11 cellular contexts compared by ENCODE assay signal in the genomic region with DNA sequence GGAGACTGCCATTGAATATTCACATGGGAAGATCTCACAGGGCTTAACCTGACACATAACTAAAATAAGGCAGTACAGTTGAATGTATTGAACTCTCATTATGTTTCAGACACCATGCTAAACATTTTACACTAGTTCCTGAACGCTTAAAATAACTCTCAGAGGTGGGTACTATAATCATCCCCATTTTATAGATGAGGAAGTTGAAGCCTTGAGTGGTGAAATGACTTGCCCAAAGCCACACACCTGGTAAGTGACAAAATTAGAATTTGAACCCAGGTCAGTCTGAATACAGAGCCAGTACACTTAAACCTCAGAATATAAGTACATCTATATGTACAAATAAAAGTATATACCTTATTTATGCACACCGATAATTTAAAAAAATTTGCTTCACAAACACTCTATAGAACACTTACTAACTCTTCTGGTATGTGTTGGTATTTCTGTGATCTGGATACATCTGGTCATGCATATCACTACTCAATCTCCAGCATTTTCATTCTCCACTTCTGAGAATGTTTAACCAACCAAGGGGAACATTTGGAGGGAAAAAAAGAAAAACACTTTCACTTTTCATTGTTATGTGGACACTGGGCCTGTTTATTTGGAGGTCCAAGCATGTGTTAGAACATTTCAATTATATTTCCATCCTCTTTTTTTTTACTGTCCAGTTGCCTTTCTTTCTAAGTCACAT. TPM values are rescaled to one million over a fixed set of nuclear protein-coding genes. Genes with fewer than 3 reads are reported as not detected.
DNase-seq lines count a peak whose midpoint lies in the region; ATAC-seq and TF ChIP-seq lines count a peak whose summit lies in the region.
"Had no signal": no experiment of that assay in that cellular context is flagged by ENCODE, and none has a peak within 500 bp of the region (broad histone marks: within the 10 kb centered on the region; RNA-seq: fewer than 3 reads in every experiment).

No MANE protein-coding gene starts in this region.

- H3K36me3 ChIP-seq in colonic mucosa (no peaks in the 10 kb centered on the region), spleen (no peaks in the 10 kb centered on the region)

- DNase-seq in T-helper 1 cell (no peak), NAMALWA (ENCODE audit: low spot score) (peak; percentile 68), colonic mucosa (no peak), spleen (no peak), NOMO-1 treated with dmso at 0.1 percent for 144 hours (lab: John Stamatoyannopoulos, UW; ENCODE audit: unreplicated experiment) (no peak)
- no peak for DNase-seq in stimulated activated CD4-positive, alpha-beta T cell treated with anti-CD3 and anti-CD28 coated beads, Interleukin-1b, Interleukin-23, amount 100 ng/mL, for 48 hours
- DNase-seq: body of pancreas; stimulated activated CD4-positive, alpha-beta T cell treated with anti-CD3 and anti-CD28 coated beads, Interleukin-4, amount 100 ng/mL, for 1 hour had no signal

- H3K36me3 Mint-ChIP-seq in T-helper 1 cell treated with Interleukin-12 subunit alpha and Interleukin-12 subunit beta and Interleukin-4 antibody, amounts not matched to agents 30 μg/mL and 1 μg/mL, for 36 hours (ENCODE audit: low read depth): peaks cover 15% of the 10 kb centered on the region

- peaks cover 48% of the 10 kb centered on the region for H3K4me1 Mint-ChIP-seq in T-helper 1 cell treated with Interleukin-12 subunit alpha and Interleukin-12 subunit beta and Interleukin-4 antibody, amounts not matched to agents 30 μg/mL and 1 μg/mL, for 36 hours (ENCODE audit: low read depth)

- TF ChIP-seq CTCF in colonic mucosa (IDR thresholded peaks at IDR 0.05) (no peak), spleen (IDR thresholded peaks at IDR 0.05 in 8 of 11, conservative IDR thresholded peaks at IDR 0.05 in 3 of 11) (no peak)

- H3K27ac Mint-ChIP-seq in T-helper 1 cell treated with Interleukin-12 subunit alpha and Interleukin-12 subunit beta and Interleukin-4 antibody, amounts not matched to agents 30 μg/mL and 1 μg/mL, for 36 hours: peak overlapping the region; percentile 28

- peak overlapping the region; percentile 3 for H3K4me3 Mint-ChIP-seq in T-helper 1 cell treated with Interleukin-12 subunit alpha and Interleukin-12 subunit beta and Interleukin-4 antibody, amounts not matched to agents 30 μg/mL and 1 μg/mL, for 36 hours

- H3K9me3 Mint-ChIP-seq in T-helper 1 cell treated with Interleukin-12 subunit alpha and Interleukin-12 subunit beta and Interleukin-4 antibody, amounts not matched to agents 30 μg/mL and 1 μg/mL, for 36 hours: no peaks in the 10 kb centered on the region

- H3K9ac ChIP-seq in colonic mucosa (ENCODE audit: low read depth in 2 of 2, low read length in 2 of 2): peak overlapping the region in 1 of 2 donors; percentile 40

- ATAC-seq in HG03280 (IDR thresholded peaks at IDR 0.05; ENCODE audit: unreplicated experiment): no peak
- ATAC-seq: A549, body of pancreas had no signal

- H3K4me1 ChIP-seq in colonic mucosa: peaks cover 4% of the 10 kb centered on the region
- peaks cover 37 to 94% (median 70%) of the 10 kb centered on the region in 6 donors for H3K4me1 ChIP-seq in spleen

- no peaks in the 10 kb centered on the region for H3K9me3 ChIP-seq in colonic mucosa
- no peaks in the 10 kb centered on the region for H3K9me3 ChIP-seq in spleen
- H3K9me3 ChIP-seq: A549, body of pancreas had no signal

- H3K4me3 ChIP-seq in colonic mucosa: no peak overlapping the region
- no peak overlapping the region for H3K4me3 ChIP-seq in spleen
- H3K4me3 ChIP-seq: A549, body of pancreas had no signal

- intact Hi-C loops in colonic mucosa (cut with DNase I): no loop called here
- intact Hi-C loops in spleen (cut with DNase I; ENCODE audit: low total_unique reads): no loop called here

- no peaks in the 10 kb centered on the region for H3K27me3 Mint-ChIP-seq in T-helper 1 cell treated with Interleukin-12 subunit alpha and Interleukin-12 subunit beta and Interleukin-4 antibody, amounts not matched to agents 30 μg/mL and 1 μg/mL, for 36 hours (ENCODE audit: low read depth)

- H3K27me3 ChIP-seq in colonic mucosa (no peaks in the 10 kb centered on the region), spleen (replicated peaks in 1 of 7) (no peaks in the 10 kb centered on the region)
- H3K27me3 ChIP-seq: body of pancreas had no signal

- 58 to 75% (median 72%) methylated on average over 2 of the region's 2 CpGs for WGBS in spleen, 5 donors

- TF ChIP-seq POLR2A in spleen (IDR thresholded peaks at IDR 0.05): no peak

- H3K27ac ChIP-seq in colonic mucosa (peak overlapping the region; percentile 71), spleen (peak overlapping the region in 7 of 8 donors; percentile 19 to 96 (median 88))
- H3K27ac ChIP-seq: A549 had no signal

RNA-seq across cellular contexts. Expression of a gene that starts 4.6 kb away (rescaled TPM):
- total RNA-seq in colonic mucosa (10 to 100 TPM; 11.5 to 15.3 TPM), spleen (10 to 100 TPM; 20.0 to 27.5 (median 25.3) TPM)
- 1 to 10 TPM; 3.4 to 4.8 (median 3.4) TPM for polyA plus RNA-seq in spleen

RNA-seq across cellular contexts. Expression of a gene that starts 31.4 kb away (rescaled TPM):
- 10 to 100 TPM; 24.2 to 24.8 TPM for total RNA-seq in colonic mucosa
- 10 to 100 TPM; 22.2 to 63.3 (median 25.6) TPM for total RNA-seq in spleen
- 10 to 100 TPM; 51.7 to 63.2 (median 56.0) TPM for polyA plus RNA-seq in spleen

RNA-seq across cellular contexts. Expression of a gene that starts 54.9 kb away (rescaled TPM):
- under 1 TPM; 0.32 to 0.35 TPM for total RNA-seq in colonic mucosa
- total RNA-seq in spleen: 1 to 10 TPM in 4 of 7 donors, under 1 TPM in 3; 0.59 to 1.8 (median 1.3) TPM
- polyA plus RNA-seq in spleen: under 1 TPM; 0.27 to 0.67 (median 0.48) TPM
- polyA plus RNA-seq: A549 had no signal
